Comparison of ENCODE assay signal across 11 cellular contexts in the genomic region with DNA sequence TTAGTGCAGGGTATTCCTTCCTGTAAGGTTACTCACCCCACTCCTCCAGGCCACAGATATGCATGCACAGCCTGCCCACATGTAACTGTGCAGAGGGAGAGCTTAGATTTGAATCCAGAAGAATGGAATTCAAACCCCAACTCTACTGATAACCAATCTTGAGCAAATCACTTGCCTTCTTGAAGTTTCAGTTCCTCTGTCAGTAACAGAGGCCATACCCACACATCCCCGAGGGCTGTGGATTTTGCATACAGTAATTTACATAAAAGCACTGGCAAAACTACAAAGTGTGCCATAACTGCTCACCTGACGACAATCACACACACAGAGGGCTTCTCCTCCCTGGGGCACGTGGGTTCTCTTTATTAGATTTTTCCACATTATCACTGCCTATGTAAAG. TPM values are rescaled to one million over a fixed set of nuclear protein-coding genes. Genes with fewer than 3 reads are reported as not detected.
DNase-seq lines count a peak whose midpoint lies in the region; ATAC-seq and TF ChIP-seq lines count a peak whose summit lies in the region.
"Had no signal": no experiment of that assay in that cellular context is flagged by ENCODE, and none has a peak within 500 bp of the region (broad histone marks: within the 10 kb centered on the region; RNA-seq: fewer than 3 reads in every experiment).

No MANE protein-coding gene starts in this region.

- H3K27me3 ChIP-seq in esophagus squamous epithelium = peaks cover 0 to 53% (median 0%) of the 10 kb centered on the region in 4 donors

- H3K27ac ChIP-seq in esophagus squamous epithelium = no peak overlapping the region

- TF ChIP-seq POLR2A in Raji (IDR thresholded peaks at IDR 0.05; ENCODE audit: insufficient read depth, low read depth, low read length) = peak; percentile 75
- no peak for TF ChIP-seq POLR2A in esophagus squamous epithelium (IDR thresholded peaks at IDR 0.05)

- no peak overlapping the region for H3K4me3 ChIP-seq in esophagus squamous epithelium

- WGBS in esophagus squamous epithelium, 2 donors = 47 to 48% methylated on average over 3 of the region's 3 CpGs

- peaks cover 0 to 18% (median 0%) of the 10 kb centered on the region in 3 donors for H3K4me1 ChIP-seq in esophagus squamous epithelium

- intact Hi-C loops in esophagus squamous epithelium (cut with DNase I) = no loop called here

- H3K9me3 ChIP-seq in esophagus squamous epithelium = no peaks in the 10 kb centered on the region

- no peaks in the 10 kb centered on the region for H3K36me3 ChIP-seq in esophagus squamous epithelium

- DNase-seq in stimulated activated CD4-positive, alpha-beta T cell treated with anti-CD3 and anti-CD28 coated beads, Interleukin-1b, Interleukin-23, amount 100 ng/mL, for 48 hours = peak; percentile 42
- DNase-seq in stimulated activated CD4-positive, alpha-beta T cell treated with anti-CD3 and anti-CD28 coated beads, Interleukin-2, amount 100 ng/mL, for 48 hours = no peak
- DNase-seq in esophagus squamous epithelium (lab: John Stamatoyannopoulos, UW) (no peak), NCI-H1694 treated with DMSO at 0.1 percent for 48 hours (lab: John Stamatoyannopoulos, UW) (no peak), HUDEP-2 (lab: John Stamatoyannopoulos, UW; ENCODE audit: unreplicated experiment in 76 of 76) (no peak), HT-29 (ENCODE audit: low spot score) (no peak)
- DNase-seq: NCI-H524 treated with DMSO at 0.1 percent for 48 hours had no signal

- TF ChIP-seq CTCF in esophagus squamous epithelium (IDR thresholded peaks at IDR 0.05) = no peak

- peak; percentile 96 for ATAC-seq in HG02973 (IDR thresholded peaks at IDR 0.05; ENCODE audit: unreplicated experiment)

RNA-seq across cellular contexts. Expression of a gene that starts 18.7 kb away (rescaled TPM):
- 1 to 10 TPM in 3 of 4 donors, under 1 TPM in 1; 0.68 to 3.5 (median 3.1) TPM for total RNA-seq in esophagus squamous epithelium
- total RNA-seq in HT-29 (2014; rRNA removed; shearing (Covaris generic)) = not detected in 2 replicates
- total RNA-seq: astrocyte, kidney epithelial cell had no signal

RNA-seq across cellular contexts. Expression of a gene that starts 53.9 kb away (rescaled TPM):
- 100 to 1,000 TPM; 110 to 203 (median 175) TPM for total RNA-seq in esophagus squamous epithelium
- 27.4 and 31.9 TPM in 2 replicates for total RNA-seq in HT-29 (2014; rRNA removed; shearing (Covaris generic))
